Comparison of ENCODE assay signal across 21 cellular contexts in the genomic region with DNA sequence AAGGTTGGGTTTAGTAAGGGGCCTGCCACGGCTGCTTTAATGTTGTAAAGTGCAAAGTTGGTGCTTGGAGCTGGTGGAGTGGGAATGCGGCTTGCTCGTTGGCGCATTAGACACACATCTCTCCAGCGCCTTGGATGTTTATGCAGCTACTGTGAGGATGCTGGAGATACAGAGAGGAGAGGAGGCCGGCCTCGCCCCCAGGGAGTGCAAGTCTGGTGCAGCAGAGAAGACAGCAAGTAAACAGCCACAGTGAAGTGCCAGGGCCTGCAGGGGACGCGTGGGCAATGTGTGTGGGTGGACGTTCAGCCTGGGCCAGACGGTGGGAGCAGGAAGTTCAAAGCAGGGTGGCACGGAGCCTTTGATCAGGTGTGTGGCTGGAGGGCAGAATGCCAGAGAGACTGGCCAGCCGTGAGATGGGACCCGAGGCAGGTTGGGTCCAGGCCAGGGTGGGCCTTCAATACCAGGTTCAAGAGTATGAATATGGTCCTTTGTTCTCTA.
DNase-seq lines count a peak whose midpoint lies in the region.
"Had no signal": no experiment of that assay in that cellular context is flagged by ENCODE, and none has a peak within 500 bp of the region (broad histone marks: within the 10 kb centered on the region; RNA-seq: fewer than 3 reads in every experiment).

No MANE protein-coding gene starts in this region.

- in situ Hi-C loops in G401 (cut with HindIII; ENCODE audit: low sequenced_read_pairs), result no loop called here

- DNase-seq in G401 (ENCODE audit: low spot score), result peak; percentile 26
- DNase-seq in SK-N-DZ (ENCODE audit: low spot score), result peak; percentile 41
- peak; percentile 26 for DNase-seq in left kidney (ENCODE audit: low read depth, low spot score)
- DNase-seq in retina, result peak; percentile 61
- no peak for DNase-seq in NCI-H345 (lab: John Stamatoyannopoulos, UW)
- DNase-seq in pons (ENCODE audit: low spot score), result no peak
- no peak for DNase-seq in OCI-M1 (lab: John Stamatoyannopoulos, UW)
- DNase-seq: activated CD4-positive, alpha-beta T cell treated with anti-CD3 and anti-CD28 coated beads for 4 hours; activated CD8-positive, alpha-beta T cell treated with anti-CD3 and anti-CD28 coated beads, Interleukin-2, amount 10 ng/mL, durations not matched to agents 7 days and 5 days; amygdala; Caco-2; cortex of kidney; DMS53; effector memory CD4-positive, alpha-beta T cell; MM.1S; NCI-H2029 treated with DMSO at 0.1 percent for 48 hours; NCI-H226; SHP77 treated with DMSO at 0.1 percent for 48 hours; stimulated activated CD4-positive, alpha-beta T cell treated with anti-CD3 and anti-CD28 coated beads, Interleukin-15, amount 100 ng/mL, for 24 hours; stimulated activated CD4-positive, alpha-beta T cell treated with anti-CD3 and anti-CD28 coated beads, Interleukin-4, amount 100 ng/mL, for 4 hours; SW 1271 had no signal

Comparison
In these comparisons a context has a peak if more than half of its experiments do, and no peak if none do; other contexts are left out.
1. DNase-seq: peak in G401 (single experiment), SK-N-DZ (single experiment), left kidney (single experiment) and retina (single experiment); none in NCI-H345 (single experiment), pons (single experiment) and OCI-M1 (single experiment).